18 cellular contexts compared by ENCODE assay signal in genomic region chr6:90167514-90168379, GRCh38.
"Had no signal": no experiment of that assay in that cellular context is flagged by ENCODE, and none has a peak within 500 bp of the region (broad histone marks: within the 10 kb centered on the region; RNA-seq: fewer than 3 reads in every experiment).

No MANE protein-coding gene starts in this region.

- DNase-seq: activated CD4-positive, alpha-beta memory T cell treated with anti-CD3 and anti-CD28 coated beads for 36 hours; activated CD4-positive, alpha-beta T cell treated with anti-CD3 and anti-CD28 coated beads for 36 hours; activated naive CD4-positive, alpha-beta T cell; activated T-cell treated with anti-CD3 and anti-CD28 coated beads, Interleukin-2, amount 50 U/mL, for 72 hours; amniotic stem cell; cortex of kidney; effector CD4-positive, alpha-beta T cell; esophagus squamous epithelium; heart right ventricle; left colon; naive B cell; pancreas; sigmoid colon; spleen; T-helper 2 cell had no signal

- H3K27me3 Mint-ChIP-seq: activated CD4-positive, alpha-beta memory T cell treated with anti-CD3 and anti-CD28 coated beads for 36 hours; activated CD4-positive, alpha-beta T cell treated with anti-CD3 and anti-CD28 coated beads for 36 hours; central memory CD8-positive, alpha-beta T cell; naive B cell had no signal

- H3K9me3 Mint-ChIP-seq: activated T-cell treated with anti-CD3 and anti-CD28 coated beads, Interleukin-2, amount 50 U/mL, for 72 hours; central memory CD8-positive, alpha-beta T cell; naive B cell had no signal

- ATAC-seq: activated T-cell treated with anti-CD3 and anti-CD28 coated beads, Interleukin-2, amount 50 U/mL, for 72 hours; left colon had no signal

- H3K27ac Mint-ChIP-seq: activated CD4-positive, alpha-beta memory T cell treated with anti-CD3 and anti-CD28 coated beads for 36 hours; activated CD4-positive, alpha-beta T cell treated with anti-CD3 and anti-CD28 coated beads for 36 hours; activated T-cell treated with anti-CD3 and anti-CD28 coated beads, Interleukin-2, amount 50 U/mL, for 72 hours; brain had no signal

- H3K9me3 ChIP-seq: esophagus squamous epithelium, pancreas, sigmoid colon, spleen, thoracic aorta had no signal

- H3K4me3 Mint-ChIP-seq: activated CD4-positive, alpha-beta memory T cell treated with anti-CD3 and anti-CD28 coated beads for 36 hours; activated CD4-positive, alpha-beta T cell treated with anti-CD3 and anti-CD28 coated beads for 36 hours; activated T-cell treated with anti-CD3 and anti-CD28 coated beads, Interleukin-2, amount 50 U/mL, for 72 hours; brain; central memory CD8-positive, alpha-beta T cell had no signal

- H3K27me3 ChIP-seq: esophagus squamous epithelium, heart right ventricle, pancreas, sigmoid colon, spleen had no signal

- H3K27ac ChIP-seq: esophagus squamous epithelium, spleen had no signal

- H3K4me3 ChIP-seq: esophagus squamous epithelium, heart right ventricle, pancreas, sigmoid colon, spleen, thoracic aorta had no signal

- H3K4me1 Mint-ChIP-seq: central memory CD8-positive, alpha-beta T cell had no signal

- H3K36me3 ChIP-seq: esophagus squamous epithelium, heart right ventricle, pancreas, sigmoid colon, spleen, thoracic aorta had no signal
